ENCODE assay signal across 1 cellular context in genomic region chr11:82988936-82989627, GRCh38.
TF ChIP-seq lines count a peak whose summit lies in the region.

No MANE protein-coding gene starts in this region.

TF ChIP-seq in HepG2, 621 proteins besides CTCF, POLR2A, EP300 and RAD21 (continued from another document and continues in another):
- TF ChIP-seq, protein P1, sequence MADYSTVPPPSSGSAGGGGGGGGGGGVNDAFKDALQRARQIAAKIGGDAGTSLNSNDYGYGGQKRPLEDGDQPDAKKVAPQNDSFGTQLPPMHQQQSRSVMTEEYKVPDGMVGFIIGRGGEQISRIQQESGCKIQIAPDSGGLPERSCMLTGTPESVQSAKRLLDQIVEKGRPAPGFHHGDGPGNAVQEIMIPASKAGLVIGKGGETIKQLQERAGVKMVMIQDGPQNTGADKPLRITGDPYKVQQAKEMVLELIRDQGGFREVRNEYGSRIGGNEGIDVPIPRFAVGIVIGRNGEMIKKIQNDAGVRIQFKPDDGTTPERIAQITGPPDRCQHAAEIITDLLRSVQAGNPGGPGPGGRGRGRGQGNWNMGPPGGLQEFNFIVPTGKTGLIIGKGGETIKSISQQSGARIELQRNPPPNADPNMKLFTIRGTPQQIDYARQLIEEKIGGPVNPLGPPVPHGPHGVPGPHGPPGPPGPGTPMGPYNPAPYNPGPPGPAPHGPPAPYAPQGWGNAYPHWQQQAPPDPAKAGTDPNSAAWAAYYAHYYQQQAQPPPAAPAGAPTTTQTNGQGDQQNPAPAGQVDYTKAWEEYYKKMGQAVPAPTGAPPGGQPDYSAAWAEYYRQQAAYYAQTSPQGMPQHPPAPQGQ (CRISPR knock-in tag; IDR thresholded peaks at IDR 0.05; ENCODE audit: borderline replicate concordance), result no peak
- TF ChIP-seq ZKSCAN8 (CRISPR knock-in tag; IDR thresholded peaks at IDR 0.05; ENCODE audit: borderline replicate concordance) (peak; percentile 92; the same call in 1 of the 2 replicates), KLF16 (CRISPR knock-in tag; IDR thresholded peaks at IDR 0.05) (no peak), MED13 (CRISPR knock-in tag; IDR thresholded peaks at IDR 0.05) (no peak), MTF2 (CRISPR knock-in tag; IDR thresholded peaks at IDR 0.05; ENCODE audit: borderline replicate concordance) (no peak), GPN1 (CRISPR knock-in tag; IDR thresholded peaks at IDR 0.05; ENCODE audit: borderline replicate concordance) (no peak), TSC22D2 (CRISPR knock-in tag; IDR thresholded peaks at IDR 0.05; ENCODE audit: borderline replicate concordance) (no peak), ATF3 (CRISPR knock-in tag; IDR thresholded peaks at IDR 0.05) (0 out of 2 replicates have a peak, but pooled peaks have one; percentile 35), MXI1 (IDR thresholded peaks at IDR 0.05; ENCODE audit: borderline replicate concordance, low read depth, low read length) (peak; percentile 49; the same call in 1 of the 3 replicates), ATM (IDR thresholded peaks at IDR 0.05; ENCODE audit: borderline replicate concordance) (no peak), MAX (IDR thresholded peaks at IDR 0.05) (peak; percentile 65), CREM (IDR thresholded peaks at IDR 0.05) (peak; percentile 82), CREM (CRISPR knock-in tag; IDR thresholded peaks at IDR 0.05) (no peak), ZNF3 (CRISPR knock-in tag; IDR thresholded peaks at IDR 0.05) (peak; percentile 78; the same call in 1 of the 2 replicates), AKNA (CRISPR knock-in tag; IDR thresholded peaks at IDR 0.05; ENCODE audit: borderline replicate concordance) (no peak), SP140L (CRISPR knock-in tag; IDR thresholded peaks at IDR 0.05; ENCODE audit: borderline replicate concordance) (no peak), RBFOX2 (IDR thresholded peaks at IDR 0.05; ENCODE audit: low read depth, low read length) (peak; percentile 18; the same call in 1 of the 2 replicates), RNF2 (conservative IDR thresholded peaks at IDR 0.05; ENCODE audit: low read depth) (no peak), NCOR1 (IDR thresholded peaks at IDR 0.05; ENCODE audit: borderline replicate concordance, low read length) (peak; percentile 56; the same call in 1 of the 2 replicates), MZF1 (CRISPR knock-in tag; IDR thresholded peaks at IDR 0.05; ENCODE audit: borderline replicate concordance) (no peak), REPIN1 (CRISPR knock-in tag; IDR thresholded peaks at IDR 0.05; ENCODE audit: borderline replicate concordance, low read depth) (no peak), KDM6A (CRISPR knock-in tag; IDR thresholded peaks at IDR 0.05; ENCODE audit: low read depth) (no peak; the same call in 1 of the 2 replicates), RFXANK (CRISPR knock-in tag; IDR thresholded peaks at IDR 0.05) (no peak; the same call in 1 of the 2 replicates), PAX8 (CRISPR knock-in tag; IDR thresholded peaks at IDR 0.05; ENCODE audit: borderline replicate concordance) (no peak), ZNF503 (CRISPR knock-in tag; IDR thresholded peaks at IDR 0.05) (peak; percentile 86; the same call in 1 of the 2 replicates), ELF1 (CRISPR knock-in tag; IDR thresholded peaks at IDR 0.05) (0 out of 2 replicates have a peak, but pooled peaks have one; percentile 27), ZNF619 (CRISPR knock-in tag; IDR thresholded peaks at IDR 0.05) (no peak), FLYWCH1 (CRISPR knock-in tag; IDR thresholded peaks at IDR 0.05) (no peak), ZNF703 (CRISPR knock-in tag; IDR thresholded peaks at IDR 0.05; ENCODE audit: borderline replicate concordance) (no peak)
- TF ChIP-seq, protein P2, sequence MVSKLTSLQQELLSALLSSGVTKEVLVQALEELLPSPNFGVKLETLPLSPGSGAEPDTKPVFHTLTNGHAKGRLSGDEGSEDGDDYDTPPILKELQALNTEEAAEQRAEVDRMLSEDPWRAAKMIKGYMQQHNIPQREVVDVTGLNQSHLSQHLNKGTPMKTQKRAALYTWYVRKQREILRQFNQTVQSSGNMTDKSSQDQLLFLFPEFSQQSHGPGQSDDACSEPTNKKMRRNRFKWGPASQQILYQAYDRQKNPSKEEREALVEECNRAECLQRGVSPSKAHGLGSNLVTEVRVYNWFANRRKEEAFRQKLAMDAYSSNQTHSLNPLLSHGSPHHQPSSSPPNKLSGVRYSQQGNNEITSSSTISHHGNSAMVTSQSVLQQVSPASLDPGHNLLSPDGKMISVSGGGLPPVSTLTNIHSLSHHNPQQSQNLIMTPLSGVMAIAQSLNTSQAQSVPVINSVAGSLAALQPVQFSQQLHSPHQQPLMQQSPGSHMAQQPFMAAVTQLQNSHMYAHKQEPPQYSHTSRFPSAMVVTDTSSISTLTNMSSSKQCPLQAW (CRISPR knock-in tag; IDR thresholded peaks at IDR 0.05), result peak; percentile 62; the same call in 1 of the 2 replicates
- TF ChIP-seq, protein P3, sequence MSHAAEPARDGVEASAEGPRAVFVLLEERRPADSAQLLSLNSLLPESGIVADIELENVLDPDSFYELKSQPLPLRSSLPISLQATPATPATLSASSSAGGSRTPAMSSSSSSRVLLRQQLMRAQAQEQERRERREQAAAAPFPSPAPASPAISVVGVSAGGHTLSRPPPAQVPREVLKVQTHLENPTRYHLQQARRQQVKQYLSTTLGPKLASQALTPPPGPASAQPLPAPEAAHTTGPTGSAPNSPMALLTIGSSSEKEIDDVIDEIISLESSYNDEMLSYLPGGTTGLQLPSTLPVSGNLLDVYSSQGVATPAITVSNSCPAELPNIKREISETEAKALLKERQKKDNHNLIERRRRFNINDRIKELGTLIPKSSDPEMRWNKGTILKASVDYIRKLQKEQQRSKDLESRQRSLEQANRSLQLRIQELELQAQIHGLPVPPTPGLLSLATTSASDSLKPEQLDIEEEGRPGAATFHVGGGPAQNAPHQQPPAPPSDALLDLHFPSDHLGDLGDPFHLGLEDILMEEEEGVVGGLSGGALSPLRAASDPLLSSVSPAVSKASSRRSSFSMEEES (CRISPR knock-in tag; IDR thresholded peaks at IDR 0.05), result peak; percentile 65; the same call in 1 of the 2 replicates
- TF ChIP-seq, protein P4, sequence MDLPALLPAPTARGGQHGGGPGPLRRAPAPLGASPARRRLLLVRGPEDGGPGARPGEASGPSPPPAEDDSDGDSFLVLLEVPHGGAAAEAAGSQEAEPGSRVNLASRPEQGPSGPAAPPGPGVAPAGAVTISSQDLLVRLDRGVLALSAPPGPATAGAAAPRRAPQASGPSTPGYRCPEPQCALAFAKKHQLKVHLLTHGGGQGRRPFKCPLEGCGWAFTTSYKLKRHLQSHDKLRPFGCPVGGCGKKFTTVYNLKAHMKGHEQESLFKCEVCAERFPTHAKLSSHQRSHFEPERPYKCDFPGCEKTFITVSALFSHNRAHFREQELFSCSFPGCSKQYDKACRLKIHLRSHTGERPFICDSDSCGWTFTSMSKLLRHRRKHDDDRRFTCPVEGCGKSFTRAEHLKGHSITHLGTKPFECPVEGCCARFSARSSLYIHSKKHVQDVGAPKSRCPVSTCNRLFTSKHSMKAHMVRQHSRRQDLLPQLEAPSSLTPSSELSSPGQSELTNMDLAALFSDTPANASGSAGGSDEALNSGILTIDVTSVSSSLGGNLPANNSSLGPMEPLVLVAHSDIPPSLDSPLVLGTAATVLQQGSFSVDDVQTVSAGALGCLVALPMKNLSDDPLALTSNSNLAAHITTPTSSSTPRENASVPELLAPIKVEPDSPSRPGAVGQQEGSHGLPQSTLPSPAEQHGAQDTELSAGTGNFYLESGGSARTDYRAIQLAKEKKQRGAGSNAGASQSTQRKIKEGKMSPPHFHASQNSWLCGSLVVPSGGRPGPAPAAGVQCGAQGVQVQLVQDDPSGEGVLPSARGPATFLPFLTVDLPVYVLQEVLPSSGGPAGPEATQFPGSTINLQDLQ (CRISPR knock-in tag; IDR thresholded peaks at IDR 0.05), result no peak
- TF ChIP-seq, protein P5, sequence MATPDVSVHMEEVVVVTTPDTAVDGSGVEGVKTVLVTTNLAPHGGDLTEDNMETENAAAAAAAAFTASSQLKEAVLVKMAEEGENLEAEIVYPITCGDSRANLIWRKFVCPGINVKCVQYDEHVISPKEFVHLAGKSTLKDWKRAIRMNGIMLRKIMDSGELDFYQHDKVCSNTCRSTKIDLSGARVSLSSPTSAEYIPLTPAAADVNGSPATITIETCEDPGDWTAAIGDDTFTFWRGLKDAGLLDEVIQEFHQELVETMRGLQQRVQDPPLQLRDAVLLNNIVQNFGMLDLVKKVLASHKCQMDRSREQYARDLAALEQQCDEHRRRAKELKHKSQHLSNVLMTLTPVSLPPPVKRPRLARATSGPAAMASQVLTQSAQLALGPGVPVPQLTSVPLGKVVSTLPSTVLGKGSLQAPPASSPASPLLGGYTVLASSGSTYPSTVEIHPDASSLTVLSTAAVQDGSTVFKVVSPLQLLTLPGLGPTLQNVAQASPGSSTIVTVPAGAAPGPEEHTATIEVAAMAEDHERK (CRISPR knock-in tag; IDR thresholded peaks at IDR 0.05; ENCODE audit: low read depth), result no peak
- TF ChIP-seq, protein P6, sequence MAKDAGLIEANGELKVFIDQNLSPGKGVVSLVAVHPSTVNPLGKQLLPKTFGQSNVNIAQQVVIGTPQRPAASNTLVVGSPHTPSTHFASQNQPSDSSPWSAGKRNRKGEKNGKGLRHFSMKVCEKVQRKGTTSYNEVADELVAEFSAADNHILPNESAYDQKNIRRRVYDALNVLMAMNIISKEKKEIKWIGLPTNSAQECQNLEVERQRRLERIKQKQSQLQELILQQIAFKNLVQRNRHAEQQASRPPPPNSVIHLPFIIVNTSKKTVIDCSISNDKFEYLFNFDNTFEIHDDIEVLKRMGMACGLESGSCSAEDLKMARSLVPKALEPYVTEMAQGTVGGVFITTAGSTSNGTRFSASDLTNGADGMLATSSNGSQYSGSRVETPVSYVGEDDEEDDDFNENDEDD (CRISPR knock-in tag; IDR thresholded peaks at IDR 0.05; ENCODE audit: borderline replicate concordance), result no peak
- TF ChIP-seq, protein P7, sequence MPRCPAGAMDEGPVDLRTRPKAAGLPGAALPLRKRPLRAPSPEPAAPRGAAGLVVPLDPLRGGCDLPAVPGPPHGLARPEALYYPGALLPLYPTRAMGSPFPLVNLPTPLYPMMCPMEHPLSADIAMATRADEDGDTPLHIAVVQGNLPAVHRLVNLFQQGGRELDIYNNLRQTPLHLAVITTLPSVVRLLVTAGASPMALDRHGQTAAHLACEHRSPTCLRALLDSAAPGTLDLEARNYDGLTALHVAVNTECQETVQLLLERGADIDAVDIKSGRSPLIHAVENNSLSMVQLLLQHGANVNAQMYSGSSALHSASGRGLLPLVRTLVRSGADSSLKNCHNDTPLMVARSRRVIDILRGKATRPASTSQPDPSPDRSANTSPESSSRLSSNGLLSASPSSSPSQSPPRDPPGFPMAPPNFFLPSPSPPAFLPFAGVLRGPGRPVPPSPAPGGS (CRISPR knock-in tag; IDR thresholded peaks at IDR 0.05), result no peak
- TF ChIP-seq, protein P8, sequence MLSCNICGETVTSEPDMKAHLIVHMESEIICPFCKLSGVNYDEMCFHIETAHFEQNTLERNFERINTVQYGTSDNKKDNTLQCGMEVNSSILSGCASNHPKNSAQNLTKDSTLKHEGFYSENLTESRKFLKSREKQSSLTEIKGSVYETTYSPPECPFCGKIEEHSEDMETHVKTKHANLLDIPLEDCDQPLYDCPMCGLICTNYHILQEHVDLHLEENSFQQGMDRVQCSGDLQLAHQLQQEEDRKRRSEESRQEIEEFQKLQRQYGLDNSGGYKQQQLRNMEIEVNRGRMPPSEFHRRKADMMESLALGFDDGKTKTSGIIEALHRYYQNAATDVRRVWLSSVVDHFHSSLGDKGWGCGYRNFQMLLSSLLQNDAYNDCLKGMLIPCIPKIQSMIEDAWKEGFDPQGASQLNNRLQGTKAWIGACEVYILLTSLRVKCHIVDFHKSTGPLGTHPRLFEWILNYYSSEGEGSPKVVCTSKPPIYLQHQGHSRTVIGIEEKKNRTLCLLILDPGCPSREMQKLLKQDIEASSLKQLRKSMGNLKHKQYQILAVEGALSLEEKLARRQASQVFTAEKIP (CRISPR knock-in tag; IDR thresholded peaks at IDR 0.05; ENCODE audit: borderline replicate concordance), result no peak
